8 cellular contexts compared by ENCODE assay signal in genomic region chr20:3238616-3239025, GRCh38. TPM values are rescaled to one million over a fixed set of nuclear protein-coding genes. Genes with fewer than 3 reads are reported as not detected.
DNase-seq lines count a peak whose midpoint lies in the region; ATAC-seq, FAIRE-seq and TF ChIP-seq lines count a peak whose summit lies in the region.

No MANE protein-coding gene starts in this region.

- no peaks in the 10 kb centered on the region for H3K4me1 Mint-ChIP-seq in astrocyte (ENCODE audit: low read depth, unreplicated experiment)

- H3K9ac ChIP-seq in astrocyte (ENCODE audit: low read length) = no peak overlapping the region

- H3K4me1 ChIP-seq in astrocyte (ENCODE audit: insufficient read depth, low read length) = peaks cover 8% of the 10 kb centered on the region

- H3K27ac ChIP-seq in C4-2B (peak overlapping the region; percentile 42; the same call in 1 of the 2 replicates), astrocyte (ENCODE audit: low read depth, low read length) (no peak overlapping the region)

- H4K20me1 ChIP-seq in astrocyte (ENCODE audit: insufficient read depth, low read length) = peaks cover 21% of the 10 kb centered on the region

- H3K27me3 Mint-ChIP-seq in astrocyte (ENCODE audit: low read depth, unreplicated experiment) = peaks cover 45% of the 10 kb centered on the region

- peaks cover 37% of the 10 kb centered on the region for H3K27me3 ChIP-seq in astrocyte (ENCODE audit: insufficient read depth, low read length)

- no peaks in the 10 kb centered on the region for H3K9me3 Mint-ChIP-seq in astrocyte (ENCODE audit: unreplicated experiment)

- no peaks in the 10 kb centered on the region for H3K9me3 ChIP-seq in astrocyte (ENCODE audit: insufficient read depth, low read depth, low read length)

- H3K36me3 ChIP-seq in astrocyte (ENCODE audit: insufficient read depth, low read length) = no peaks in the 10 kb centered on the region

- peak overlapping the region; percentile 83 for H3K4me3 Mint-ChIP-seq in astrocyte (ENCODE audit: unreplicated experiment)

- no peaks in the 10 kb centered on the region for H3K79me2 ChIP-seq in astrocyte (ENCODE audit: insufficient read depth, low read length)

- peak overlapping the region; percentile 86 for H3K4me2 ChIP-seq in astrocyte (ENCODE audit: low read length)

- FAIRE-seq in astrocyte (lab: Jason Lieb, UNC) = no peak

- peak overlapping the region; percentile 88 for H2AFZ ChIP-seq in astrocyte (ENCODE audit: low read depth, low read length)

- peak; percentile 83 for DNase-seq in RKO (ENCODE audit: low spot score)
- DNase-seq in astrocyte (ENCODE audit: low read depth) = no peak
- peak; percentile 54 for DNase-seq in iPS-NIHi7 (ENCODE audit: extremely low spot score)
- peak; percentile 46 for DNase-seq in stimulated activated CD4-positive, alpha-beta T cell treated with anti-CD3 and anti-CD28 coated beads, Interleukin-4, amount 100 ng/mL, for 24 hours

- peaks cover 5% of the 10 kb centered on the region for H3K36me3 Mint-ChIP-seq in astrocyte (ENCODE audit: low read depth, unreplicated experiment)

- ATAC-seq in GM21619 (IDR thresholded peaks at IDR 0.05; ENCODE audit: unreplicated experiment) (peak; percentile 44), GM21825 (IDR thresholded peaks at IDR 0.05; ENCODE audit: unreplicated experiment) (no peak), HG03139 (IDR thresholded peaks at IDR 0.05; ENCODE audit: unreplicated experiment) (no peak)

- peak overlapping the region; percentile 62 for H3K4me3 ChIP-seq in astrocyte (ENCODE audit: insufficient read depth, low read depth, low read length)

- no peak overlapping the region for H3K27ac Mint-ChIP-seq in astrocyte (ENCODE audit: unreplicated experiment)

- TF ChIP-seq CTCF in C4-2B (conservative IDR thresholded peaks at IDR 0.05) = no peak
- TF ChIP-seq CTCF in astrocyte (IDR thresholded peaks at IDR 0.05; ENCODE audit: insufficient read depth, low read depth, low read length) = no peak

RNA-seq across cellular contexts. Expression of gene SLC4A11, which starts 0.4 kb away (rescaled TPM):
- 3.9 and 6.6 TPM in 2 replicates for total RNA-seq in astrocyte

RNA-seq across cellular contexts. Expression of gene ITPA, which starts 29.3 kb away (rescaled TPM):
- 55.5 and 55.6 TPM in 2 replicates for total RNA-seq in astrocyte

RNA-seq across cellular contexts. Expression of gene DDRGK1, which starts 34.1 kb away (rescaled TPM):
- 36.7 and 42.8 TPM in 2 replicates for total RNA-seq in astrocyte
